ENCODE assay signal across 1 cellular context in the genomic region with DNA sequence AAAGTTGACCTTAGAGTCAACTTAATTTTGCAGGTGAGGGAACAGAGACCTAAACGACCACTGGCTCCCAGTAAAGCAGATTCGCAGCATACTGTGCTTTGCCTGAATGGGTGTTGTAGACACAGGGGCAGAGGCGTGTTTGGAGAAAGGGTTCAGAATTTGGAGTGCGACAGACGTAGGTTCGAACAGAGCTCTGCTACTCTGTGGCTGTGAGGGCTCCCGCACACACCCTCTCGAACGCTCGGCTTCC.
TF ChIP-seq lines count a peak whose summit lies in the region.

No MANE protein-coding gene starts in this region.

TF ChIP-seq in HepG2, 621 proteins besides CTCF, POLR2A, EP300 and RAD21 (continued from another document):
- TF ChIP-seq, protein P1, sequence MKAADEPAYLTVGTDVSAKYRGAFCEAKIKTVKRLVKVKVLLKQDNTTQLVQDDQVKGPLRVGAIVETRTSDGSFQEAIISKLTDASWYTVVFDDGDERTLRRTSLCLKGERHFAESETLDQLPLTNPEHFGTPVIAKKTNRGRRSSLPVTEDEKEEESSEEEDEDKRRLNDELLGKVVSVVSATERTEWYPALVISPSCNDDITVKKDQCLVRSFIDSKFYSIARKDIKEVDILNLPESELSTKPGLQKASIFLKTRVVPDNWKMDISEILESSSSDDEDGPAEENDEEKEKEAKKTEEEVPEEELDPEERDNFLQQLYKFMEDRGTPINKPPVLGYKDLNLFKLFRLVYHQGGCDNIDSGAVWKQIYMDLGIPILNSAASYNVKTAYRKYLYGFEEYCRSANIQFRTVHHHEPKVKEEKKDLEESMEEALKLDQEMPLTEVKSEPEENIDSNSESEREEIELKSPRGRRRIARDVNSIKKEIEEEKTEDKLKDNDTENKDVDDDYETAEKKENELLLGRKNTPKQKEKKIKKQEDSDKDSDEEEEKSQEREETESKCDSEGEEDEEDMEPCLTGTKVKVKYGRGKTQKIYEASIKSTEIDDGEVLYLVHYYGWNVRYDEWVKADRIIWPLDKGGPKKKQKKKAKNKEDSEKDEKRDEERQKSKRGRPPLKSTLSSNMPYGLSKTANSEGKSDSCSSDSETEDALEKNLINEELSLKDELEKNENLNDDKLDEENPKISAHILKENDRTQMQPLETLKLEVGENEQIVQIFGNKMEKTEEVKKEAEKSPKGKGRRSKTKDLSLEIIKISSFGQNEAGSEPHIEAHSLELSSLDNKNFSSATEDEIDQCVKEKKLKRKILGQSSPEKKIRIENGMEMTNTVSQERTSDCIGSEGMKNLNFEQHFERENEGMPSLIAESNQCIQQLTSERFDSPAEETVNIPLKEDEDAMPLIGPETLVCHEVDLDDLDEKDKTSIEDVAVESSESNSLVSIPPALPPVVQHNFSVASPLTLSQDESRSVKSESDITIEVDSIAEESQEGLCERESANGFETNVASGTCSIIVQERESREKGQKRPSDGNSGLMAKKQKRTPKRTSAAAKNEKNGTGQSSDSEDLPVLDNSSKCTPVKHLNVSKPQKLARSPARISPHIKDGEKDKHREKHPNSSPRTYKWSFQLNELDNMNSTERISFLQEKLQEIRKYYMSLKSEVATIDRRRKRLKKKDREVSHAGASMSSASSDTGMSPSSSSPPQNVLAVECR (CRISPR knock-in tag; IDR thresholded peaks at IDR 0.05; ENCODE audit: borderline replicate concordance) = no peak
- TF ChIP-seq SCMH1 (CRISPR knock-in tag; IDR thresholded peaks at IDR 0.05; ENCODE audit: borderline replicate concordance) (no peak), FOSL1 (CRISPR knock-in tag; IDR thresholded peaks at IDR 0.05; ENCODE audit: borderline replicate concordance) (no peak)
